In the genomic region with DNA sequence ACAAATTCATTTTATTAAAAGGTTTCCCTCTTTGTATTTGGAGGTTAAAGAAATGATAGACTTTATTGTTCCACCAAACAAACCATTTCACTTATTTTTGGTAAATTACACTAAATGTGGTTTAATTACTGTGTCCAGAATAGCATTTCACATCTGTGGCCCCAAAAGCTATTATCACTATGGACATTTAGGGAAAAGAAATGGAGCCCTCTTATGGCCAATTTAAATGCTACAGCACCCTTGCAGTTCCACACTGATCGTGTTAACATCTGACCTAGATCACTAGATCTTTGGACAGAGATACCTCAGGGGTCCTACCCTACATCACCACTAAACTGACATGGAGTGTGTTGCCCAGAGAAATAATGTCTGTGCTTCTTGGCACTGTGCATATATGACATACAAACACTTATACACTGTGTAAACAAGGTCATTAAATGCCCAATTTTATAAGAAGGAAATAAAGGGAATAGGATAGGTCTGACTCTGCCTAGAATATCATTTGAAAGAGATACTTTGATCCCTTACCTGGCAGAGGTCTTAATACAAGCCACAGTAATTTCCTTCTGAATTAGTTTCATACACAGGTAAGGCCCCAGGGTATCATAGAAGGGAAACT, we compare ENCODE assay signal across 8 cellular contexts.
A peak's percentile ranks its signal among the peaks of the same experiment; 100 is the strongest.
DNase-seq lines count a peak whose midpoint lies in the region; ATAC-seq, FAIRE-seq and TF ChIP-seq lines count a peak whose summit lies in the region.

No MANE protein-coding gene starts in this region.

- in situ Hi-C loops in SK-MEL-5 (cut with HindIII; ENCODE audit: low pct_unique_long_range_greater_than_20kb, low sequenced_read_pairs): loop anchor here (25.0 kb wide), 1 partner anchor 351 kb away; no protein-coding TSS in a partner anchor

- no peak overlapping the region for H3K4me2 ChIP-seq in fibroblast of lung (ENCODE audit: extremely low read depth, insufficient read depth, low read length)

- DNase-seq in NCI-H2171 treated with DMSO at 0.1 percent for 48 hours (lab: John Stamatoyannopoulos, UW) (peak; percentile 37), NCI-H2171 (lab: John Stamatoyannopoulos, UW) (no peak), HTR-8/SVneo (ENCODE audit: insufficient read length, low spot score) (peak; percentile 11), SK-MEL-5 (ENCODE audit: low read depth, low spot score) (peak; percentile 64), fibroblast of lung (ENCODE audit: low read depth in 2 of 2) (peak; percentile 25 to 56), renal cortical epithelial cell (ENCODE audit: low read depth) (peak; percentile 28)

- no peak for FAIRE-seq in HTR-8/SVneo (lab: Jason Lieb, UNC)

- H4K20me1 ChIP-seq in fibroblast of lung (ENCODE audit: control insufficient read depth, extremely low read depth, insufficient read depth, low read length): no peaks in the 10 kb centered on the region

- H3K36me3 ChIP-seq in fibroblast of lung (ENCODE audit: control insufficient read depth, insufficient read depth, low read length): no peaks in the 10 kb centered on the region

- TF ChIP-seq CTCF in fibroblast of lung (conservative IDR thresholded peaks at IDR 0.05 in 1 of 2, IDR thresholded peaks at IDR 0.05 in 1 of 2; ENCODE audit: low read depth in 1 of 2, low read length in 2 of 2): peak; percentile 68 to 72

- no peak overlapping the region for H3K4me3 ChIP-seq in fibroblast of lung (replicated peaks in 1 of 4; ENCODE audit: control extremely low read depth in 1 of 4, insufficient read depth in 1 of 4, low read depth in 3 of 4, low read length in 4 of 4)

- peaks cover 11% of the 10 kb centered on the region for H3K4me1 ChIP-seq in fibroblast of lung (ENCODE audit: control insufficient read depth, extremely low read depth, insufficient read depth, low read length)

- ATAC-seq in GM19467 (IDR thresholded peaks at IDR 0.05; ENCODE audit: unreplicated experiment) (no peak), GM19455 (IDR thresholded peaks at IDR 0.05; ENCODE audit: unreplicated experiment) (no peak)

- H3K79me2 ChIP-seq in fibroblast of lung (ENCODE audit: control insufficient read depth, insufficient read depth, low read length): no peaks in the 10 kb centered on the region

- H3K27ac ChIP-seq in fibroblast of lung (ENCODE audit: insufficient read depth, low read length): no peak overlapping the region

- no peak overlapping the region for H3K9ac ChIP-seq in fibroblast of lung (ENCODE audit: insufficient read depth, low read length)

- no peak overlapping the region for H2AFZ ChIP-seq in fibroblast of lung (ENCODE audit: low read length)

- H3K27me3 ChIP-seq in fibroblast of lung (ENCODE audit: control insufficient read depth, insufficient read depth, low read length): no peaks in the 10 kb centered on the region

- H3K9me3 ChIP-seq in fibroblast of lung (ENCODE audit: control insufficient read depth, insufficient read depth, low read depth, low read length): no peaks in the 10 kb centered on the region
